In the genomic region with DNA sequence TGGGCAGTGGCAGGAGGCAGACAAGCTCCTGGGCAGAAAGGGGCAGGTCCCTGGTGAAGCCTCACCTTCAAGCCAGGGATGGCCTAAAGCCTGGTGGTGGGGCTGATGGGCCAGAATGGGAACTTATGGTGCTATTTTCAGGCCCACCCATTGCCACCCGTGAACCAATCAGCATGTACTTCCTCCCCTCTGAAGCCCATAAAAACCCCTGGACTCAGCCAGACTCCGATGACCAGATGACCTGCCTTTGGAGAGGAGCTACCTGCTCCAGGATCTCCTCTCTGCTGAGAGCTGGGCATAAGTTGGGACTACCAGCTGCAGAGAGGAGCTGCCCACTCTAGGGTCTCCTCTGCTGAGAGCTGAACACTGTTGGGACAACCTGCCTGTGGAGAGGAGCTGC, we compare ENCODE assay signal across 19 cellular contexts. TPM values are rescaled to one million over a fixed set of nuclear protein-coding genes. Genes with fewer than 3 reads are reported as not detected.
DNase-seq lines count a peak whose midpoint lies in the region; ATAC-seq, FAIRE-seq and TF ChIP-seq lines count a peak whose summit lies in the region.
"Had no signal": no experiment of that assay in that cellular context is flagged by ENCODE, and none has a peak within 500 bp of the region (broad histone marks: within the 10 kb centered on the region; RNA-seq: fewer than 3 reads in every experiment).

No MANE protein-coding gene starts in this region.

- CTCF ChIA-PET in HepG2 (lab: Yijun Ruan, JAX; ENCODE audit: low intra/inter-chr PET ratio, low total read pairs) (no interaction called here), RWPE1 (lab: Yijun Ruan, JAX) (no interaction called here)

- H3K4ac ChIP-seq in mesenchymal stem cell (ENCODE audit: low read depth in 1 of 2, low read length in 2 of 2) = peak overlapping the region in 1 of 2 experiments; percentile 13

- POLR2A ChIA-PET in HepG2 (lab: Yijun Ruan, JAX) (interaction anchor here (2.4 kb wide), 1 partner anchor 8 kb away, joined by 12 read pairs; the partner anchor contains the start of gene BCL10), RWPE1 (lab: Yijun Ruan, JAX; ENCODE audit: low non-redundant PET) (no interaction called here)

- H3K79me1 ChIP-seq in mesenchymal stem cell (replicated peaks; ENCODE audit: low read length, poor library complexity, severe bottlenecking) = peaks cover 12% of the 10 kb centered on the region

- no peak for TF ChIP-seq EP300 in HepG2 (IDR thresholded peaks at IDR 0.05; ENCODE audit: low read depth in 2 of 2, low read length in 2 of 2)
- no peak for TF ChIP-seq EP300 in HepG2 (CRISPR knock-in tag; IDR thresholded peaks at IDR 0.05; ENCODE audit: borderline replicate concordance)

- TF ChIP-seq CTCF in HepG2 (CRISPR knock-in tag; IDR thresholded peaks at IDR 0.05) = no peak; the same call in 1 of the 2 replicates
- no peak for TF ChIP-seq CTCF in right lobe of liver (IDR thresholded peaks at IDR 0.05)
- TF ChIP-seq CTCF in RWPE1 (conservative IDR thresholded peaks at IDR 0.05; ENCODE audit: low read depth) = no peak

- H2AK5ac ChIP-seq in mesenchymal stem cell (ENCODE audit: low read length, severe bottlenecking) = peak overlapping the region; percentile 38

- intact Hi-C loops in HepG2 (cut with micrococcal nuclease; ENCODE audit: unreplicated experiment) (no loop called here), right lobe of liver (cut with DNase I) (no loop called here), sciatic nerve (cut with DNase I) (no loop called here)

- H2AFZ ChIP-seq in HepG2 (ENCODE audit: low read length) = peak overlapping the region; percentile 62
- H2AFZ ChIP-seq in mesenchymal stem cell (ENCODE audit: low read depth, low read length) = no peak overlapping the region

- H3K27me3 ChIP-seq in HepG2 (ENCODE audit: control insufficient read depth in 1 of 2, insufficient read depth in 2 of 2, low read length in 2 of 2) (peaks cover 0 to under 1% of the 10 kb centered on the region in 2 experiments; a peak in 1 of 5 replicates), right lobe of liver (no peaks in the 10 kb centered on the region), mesenchymal stem cell (ENCODE audit: control insufficient read depth in 1 of 2, insufficient read depth in 1 of 2, low read length in 2 of 2) (no peaks in the 10 kb centered on the region)
- H3K27me3 ChIP-seq: BLaER1 treated with 17β-estradiol and CSF1 and Interleukin-3, amounts not matched to agents 10 nM and 100 nM had no signal

- 0 out of 2 replicates have a peak overlapping the region, but pooled peaks have one; percentile 23 for H3K9ac ChIP-seq in HepG2 (ENCODE audit: insufficient read depth, low read depth, low read length)
- no peak overlapping the region for H3K9ac ChIP-seq in mesenchymal stem cell (ENCODE audit: low read length)
- H3K9ac ChIP-seq: BLaER1 treated with 17β-estradiol and CSF1 and Interleukin-3, amounts not matched to agents 10 nM and 100 nM had no signal

- no peak overlapping the region for H2BK15ac ChIP-seq in mesenchymal stem cell (ENCODE audit: low read depth, poor library complexity, severe bottlenecking)

- H4K20me1 ChIP-seq in HepG2 (ENCODE audit: insufficient read depth, low read length) = no peaks in the 10 kb centered on the region
- H4K20me1 ChIP-seq: BLaER1 treated with 17β-estradiol and CSF1 and Interleukin-3, amounts not matched to agents 10 nM and 100 nM had no signal

- H2BK12ac ChIP-seq in mesenchymal stem cell (ENCODE audit: low read length in 2 of 2) = no peak overlapping the region

- H3K4me2 ChIP-seq in HepG2 (ENCODE audit: low read depth, low read length) (peak overlapping the region; percentile 95), mesenchymal stem cell (ENCODE audit: low read length, poor library complexity, severe bottlenecking) (no peak overlapping the region)
- H3K4me2 ChIP-seq: A549 had no signal

- DNase-seq in HepG2 (ENCODE audit: low spot score) (peak; percentile 22), right lobe of liver (no peak), RWPE1 (ENCODE audit: low spot score) (no peak), mesenchymal stem cell (no peak), sciatic nerve (ENCODE audit: low spot score) (no peak)
- DNase-seq in stimulated activated naive CD4-positive, alpha-beta T cell (lab: John Stamatoyannopoulos, UW) = no peak
- DNase-seq: AML-193; Caco-2; CD4-positive, alpha-beta T cell; CD8-positive, alpha-beta T cell; DMS79 treated with DMSO at 0.1 percent for 48 hours; GF-D8 had no signal

- no peak for FAIRE-seq in HepG2 (lab: Jason Lieb, UNC)
- FAIRE-seq: A549, D721Med, G401.6, GM12891 had no signal

- no peak for TF ChIP-seq RAD21 in HepG2 (CRISPR knock-in tag; IDR thresholded peaks at IDR 0.05)

- no peak overlapping the region for H2BK5ac ChIP-seq in mesenchymal stem cell (ENCODE audit: low read depth, low read length, poor library complexity, severe bottlenecking)

- H3K27ac ChIP-seq in HepG2 (ENCODE audit: extremely low read length, insufficient read depth, low read length) (no peak overlapping the region), right lobe of liver (no peak overlapping the region), RWPE1 (peak overlapping the region; percentile 66), mesenchymal stem cell (ENCODE audit: low read length, poor library complexity, severe bottlenecking) (no peak overlapping the region)
- H3K27ac ChIP-seq: 22Rv1; BLaER1 treated with 17β-estradiol and CSF1 and Interleukin-3, amounts not matched to agents 10 nM and 100 nM; C4-2B had no signal

- H3K14ac ChIP-seq in mesenchymal stem cell (ENCODE audit: low read length in 2 of 2) = peak overlapping the region in 1 of 2 experiments; percentile 62

- TF ChIP-seq POLR2A in HepG2 (IDR thresholded peaks at IDR 0.05; ENCODE audit: insufficient read depth in 1 of 2, low read depth in 2 of 2, low read length in 2 of 2) (peak in 1 of 2 experiments; percentile 61; a peak in 2 of 4 replicates), right lobe of liver (IDR thresholded peaks at IDR 0.05) (no peak)

- BruUV-seq in HepG2 (replicated peaks; lab: Mats Ljungman, UMichigan) = no TSS peak

- H4K91ac ChIP-seq in mesenchymal stem cell (ENCODE audit: low read length) = peak overlapping the region; percentile 8

- H3K4me1 ChIP-seq in HepG2 (ENCODE audit: insufficient read depth, low read length) (peaks cover 32% of the 10 kb centered on the region), right lobe of liver (no peaks in the 10 kb centered on the region), mesenchymal stem cell (ENCODE audit: control insufficient read depth, insufficient read depth, low read depth, low read length) (peaks cover 12% of the 10 kb centered on the region)
- H3K4me1 ChIP-seq: Caco-2 had no signal

- no peaks in the 10 kb centered on the region for H3K36me3 ChIP-seq in HepG2 (replicated peaks in 1 of 2; ENCODE audit: control insufficient read depth in 1 of 2, insufficient read depth in 2 of 2, low read length in 2 of 2)
- H3K36me3 ChIP-seq in right lobe of liver = no peaks in the 10 kb centered on the region
- peaks cover 0 to 2% of the 10 kb centered on the region in 2 experiments for H3K36me3 ChIP-seq in mesenchymal stem cell (ENCODE audit: control insufficient read depth in 1 of 2, insufficient read depth in 2 of 2, low read depth in 1 of 2, low read length in 2 of 2)
- H3K36me3 ChIP-seq: BLaER1 treated with 17β-estradiol and CSF1 and Interleukin-3, amounts not matched to agents 10 nM and 100 nM had no signal

- peak; percentile 72 for ATAC-seq in HepG2
- no peak for ATAC-seq in right lobe of liver
- no peak for ATAC-seq in sciatic nerve
- ATAC-seq: CD8-positive, alpha-beta T cell had no signal

- H3K79me2 ChIP-seq in HepG2 (ENCODE audit: insufficient read depth, low read length) = no peaks in the 10 kb centered on the region

- WGBS in HepG2 (ENCODE audit: low lambda C conversion rate) = 60% methylated on average over 1 of the region's 2 CpGs
- WGBS in right lobe of liver (ENCODE audit: insufficient coverage, low coverage, low lambda C conversion rate, missing lambda C conversion rate) = no CpG with 5 or more reads among the region's 2 CpGs
- WGBS in mesenchymal stem cell = 95% methylated on average over 2 of the region's 2 CpGs

- H3K4me3 ChIP-seq in HepG2 (replicated peaks in 1 of 3; ENCODE audit: insufficient read depth in 1 of 3, low read depth in 2 of 3, low read length in 3 of 3) (peak overlapping the region; percentile 31 to 69 (median 44); a peak in 4 of 6 replicates), right lobe of liver (no peak overlapping the region), mesenchymal stem cell (ENCODE audit: insufficient read depth in 1 of 2, low read depth in 1 of 2, low read length in 2 of 2) (no peak overlapping the region)
- H3K4me3 ChIP-seq: A549; BLaER1 treated with 17β-estradiol and CSF1 and Interleukin-3, amounts not matched to agents 10 nM and 100 nM had no signal

- H3K9me3 ChIP-seq in HepG2 (ENCODE audit: low read length) (no peaks in the 10 kb centered on the region), right lobe of liver (no peaks in the 10 kb centered on the region), mesenchymal stem cell (ENCODE audit: control insufficient read depth, low read length) (no peaks in the 10 kb centered on the region)
- H3K9me3 ChIP-seq: A549, Caco-2 had no signal

- H4K8ac ChIP-seq in mesenchymal stem cell (ENCODE audit: low read length) = no peak overlapping the region

- H3K23ac ChIP-seq in mesenchymal stem cell (ENCODE audit: low read length in 2 of 2) = peak overlapping the region in 1 of 2 experiments; percentile 14

- no peak overlapping the region for H2BK120ac ChIP-seq in mesenchymal stem cell (ENCODE audit: low read depth, low read length)

- H3K18ac ChIP-seq in mesenchymal stem cell (ENCODE audit: low read depth in 1 of 2, low read length in 2 of 2) = no peak overlapping the region

- in situ Hi-C loops in HepG2 (cut with HindIII; ENCODE audit: extremely low pct_ligation_motif_present, low pct_unique_long_range_greater_than_20kb) = no loop called here

RNA-seq across cellular contexts. Expression of gene BCL10, which starts 7.8 kb away (rescaled TPM):
- total RNA-seq in HepG2 (2016; rRNA removed; fragmentation: Illumina TruSeq; extraction: Trizol) (14.1 and 20.0 TPM in 2 replicates), right lobe of liver (10 to 100 TPM in 2 of 6 experiments, 1 to 10 TPM in 4; 7.3 to 14.1 (median 9.1) TPM), sciatic nerve (17.8 TPM)
- total RNA-seq in HepG2 (2016; cell fraction: cytosol; rRNA removed; fragmentation: Illumina TruSeq; extraction: Trizol; ENCODE audit: low read depth) = 4.5 and 4.9 TPM in 2 replicates
- 13.6 and 16.8 TPM in 2 replicates for total RNA-seq in HepG2 (2016; cell fraction: insoluble cytoplasmic fraction; rRNA removed; fragmentation: Illumina TruSeq; extraction: Trizol)
- 11.2 and 12.0 TPM in 2 replicates for total RNA-seq in HepG2 (2016; cell fraction: membrane; rRNA removed; fragmentation: Illumina TruSeq; extraction: Trizol)
- 10.9 and 11.5 TPM in 2 replicates for total RNA-seq in HepG2 (2016; cell fraction: nucleus; rRNA removed; fragmentation: Illumina TruSeq; extraction: Trizol)
- polyA plus RNA-seq in HepG2 (2011; rRNA removed) = 3.7 and 3.8 TPM in 2 replicates
- 2.7 TPM in 2 replicates for polyA plus RNA-seq in HepG2 (2011; cell fraction: cytosol; rRNA removed)
- polyA plus RNA-seq in HepG2 (2011; cell fraction: nucleus; rRNA removed) = 2.7 and 3.0 TPM in 2 replicates
- 5.5 and 6.6 TPM in 2 replicates for polyA plus RNA-seq in HepG2 (2012)
- 0.95 and 1.2 TPM in 2 replicates for polyA plus RNA-seq in HepG2 (2016; cell fraction: cytosol; fragmentation: Illumina TruSeq; extraction: Trizol; ENCODE audit: low read depth)
- polyA plus RNA-seq in HepG2 (2016; cell fraction: insoluble cytoplasmic fraction; fragmentation: Illumina TruSeq; extraction: Trizol; ENCODE audit: low read depth) = 14.1 and 14.9 TPM in 2 replicates
- 3.2 and 3.8 TPM in 2 replicates for polyA plus RNA-seq in HepG2 (2016; cell fraction: membrane; fragmentation: Illumina TruSeq; extraction: Trizol; ENCODE audit: low read depth)
- 9.1 and 9.7 TPM in 2 replicates for polyA plus RNA-seq in HepG2 (2016; cell fraction: nucleus; fragmentation: Illumina TruSeq; extraction: Trizol; ENCODE audit: insufficient read depth, low read depth)
- polyA minus RNA-seq in HepG2 (2011; rRNA and poly(A)+ RNA removed; ENCODE audit: low replicate concordance) = 6.7 and 7.6 TPM in 2 replicates
- polyA minus RNA-seq in HepG2 (2011; cell fraction: cytosol; rRNA and poly(A)+ RNA removed) = 6.9 and 7.7 TPM in 2 replicates
- 18.7 and 23.1 TPM in 2 replicates for polyA minus RNA-seq in HepG2 (2011; cell fraction: nucleus; rRNA and poly(A)+ RNA removed)
- polyA plus RNA-seq in mesenchymal stem cell (2013, experiment 1 of 2) = 21.7 TPM
- 22.6 TPM for polyA plus RNA-seq in mesenchymal stem cell (2013, experiment 2 of 2)

RNA-seq across cellular contexts. Expression of gene C1orf52, which starts 24.7 kb away (rescaled TPM):
- total RNA-seq in HepG2 (2016; rRNA removed; fragmentation: Illumina TruSeq; extraction: Trizol) (19.4 and 23.0 TPM in 2 replicates), right lobe of liver (1 to 10 TPM; 4.7 to 8.0 (median 6.7) TPM), sciatic nerve (30.9 TPM)
- total RNA-seq in HepG2 (2016; cell fraction: cytosol; rRNA removed; fragmentation: Illumina TruSeq; extraction: Trizol; ENCODE audit: low read depth) = 3.1 and 4.1 TPM in 2 replicates
- 17.6 and 28.5 TPM in 2 replicates for total RNA-seq in HepG2 (2016; cell fraction: insoluble cytoplasmic fraction; rRNA removed; fragmentation: Illumina TruSeq; extraction: Trizol)
- 12.6 and 13.8 TPM in 2 replicates for total RNA-seq in HepG2 (2016; cell fraction: membrane; rRNA removed; fragmentation: Illumina TruSeq; extraction: Trizol)
- total RNA-seq in HepG2 (2016; cell fraction: nucleus; rRNA removed; fragmentation: Illumina TruSeq; extraction: Trizol) = 11.1 and 11.5 TPM in 2 replicates
- polyA plus RNA-seq in HepG2 (2011; rRNA removed) = 25.8 and 27.4 TPM in 2 replicates
- 13.2 and 20.6 TPM in 2 replicates for polyA plus RNA-seq in HepG2 (2011; cell fraction: cytosol; rRNA removed)
- polyA plus RNA-seq in HepG2 (2011; cell fraction: nucleus; rRNA removed) = 27.9 and 30.9 TPM in 2 replicates
- polyA plus RNA-seq in HepG2 (2012) = 19.6 and 23.2 TPM in 2 replicates
- 5.2 and 6.2 TPM in 2 replicates for polyA plus RNA-seq in HepG2 (2016; cell fraction: cytosol; fragmentation: Illumina TruSeq; extraction: Trizol; ENCODE audit: low read depth)
- polyA plus RNA-seq in HepG2 (2016; cell fraction: insoluble cytoplasmic fraction; fragmentation: Illumina TruSeq; extraction: Trizol; ENCODE audit: low read depth) = 34.5 and 38.9 TPM in 2 replicates
- polyA plus RNA-seq in HepG2 (2016; cell fraction: membrane; fragmentation: Illumina TruSeq; extraction: Trizol; ENCODE audit: low read depth) = 11.3 and 11.5 TPM in 2 replicates
- 23.9 and 25.0 TPM in 2 replicates for polyA plus RNA-seq in HepG2 (2016; cell fraction: nucleus; fragmentation: Illumina TruSeq; extraction: Trizol; ENCODE audit: insufficient read depth, low read depth)
- 8.4 and 10.7 TPM in 2 replicates for polyA minus RNA-seq in HepG2 (2011; rRNA and poly(A)+ RNA removed; ENCODE audit: low replicate concordance)
- polyA minus RNA-seq in HepG2 (2011; cell fraction: cytosol; rRNA and poly(A)+ RNA removed) = 8.9 and 9.1 TPM in 2 replicates
- 16.0 and 16.9 TPM in 2 replicates for polyA minus RNA-seq in HepG2 (2011; cell fraction: nucleus; rRNA and poly(A)+ RNA removed)
- polyA plus RNA-seq in mesenchymal stem cell (2013, experiment 1 of 2) = 25.2 TPM
- 25.7 TPM for polyA plus RNA-seq in mesenchymal stem cell (2013, experiment 2 of 2)

Comparison
In these comparisons a context has a peak if more than half of its experiments do, and no peak if none do; other contexts are left out.
1. H3K4me3 ChIP-seq: peak in HepG2 (3 of 3); none in right lobe of liver (0 of 3) and mesenchymal stem cell (0 of 2).